ENCODE assay signal across 1 cellular context in the genomic region with DNA sequence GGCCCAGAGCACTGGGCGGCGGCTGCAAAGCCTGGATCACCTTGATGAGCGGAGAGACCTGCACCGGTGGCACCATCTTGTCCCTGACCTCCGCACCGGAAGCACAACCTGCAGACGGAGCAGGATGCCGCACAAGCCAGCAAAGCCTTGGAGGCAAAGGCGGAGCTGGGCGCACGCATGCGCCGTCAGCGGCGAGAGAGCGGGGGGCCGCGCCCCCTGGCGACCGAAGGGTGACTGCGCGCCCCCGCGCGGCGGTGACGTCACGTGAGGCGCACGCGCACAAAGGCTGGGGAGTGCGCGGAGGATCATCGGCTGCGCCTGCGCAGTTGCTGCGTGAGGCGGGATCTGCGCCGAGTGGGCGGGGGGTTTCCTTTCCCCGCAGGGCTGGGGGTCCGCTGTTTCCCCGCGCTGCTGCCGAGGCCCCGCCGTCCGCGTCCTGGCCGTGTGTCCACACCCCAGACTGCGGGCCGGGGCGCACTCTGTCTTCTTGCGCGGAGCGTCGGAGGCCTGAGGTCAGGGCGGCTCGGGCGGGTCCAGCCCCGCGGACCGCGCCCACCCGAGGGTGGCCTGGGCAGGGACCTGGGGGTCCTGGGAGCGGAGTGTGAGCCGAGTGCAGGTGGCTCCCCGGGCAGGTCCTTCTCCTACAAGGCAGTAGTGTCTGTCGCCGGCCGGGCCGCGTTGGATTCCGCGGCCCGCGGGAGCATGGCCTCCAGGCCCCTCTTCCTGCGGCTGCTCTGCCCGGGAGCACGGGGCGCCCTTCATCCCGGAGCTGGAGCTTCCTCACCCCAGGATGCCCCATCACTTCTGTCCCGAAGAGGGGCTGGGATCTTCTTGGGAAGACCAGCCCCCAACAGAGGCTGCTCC.
A peak's percentile ranks its signal among the peaks of the same experiment; 100 is the strongest.
TF ChIP-seq lines count a peak whose summit lies in the region.

A gene with protein sequence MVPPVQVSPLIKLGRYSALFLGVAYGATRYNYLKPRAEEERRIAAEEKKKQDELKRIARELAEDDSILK (minus strand): TSS at position 105 of the 864 bp plus-strand sequence. CDS start 29 bp downstream, at position 76.
TSS of gene MYL5 (plus strand) at position 371 of the 864 bp plus-strand sequence. CDS start 3,485 bp downstream, outside the sequence.

TF ChIP-seq in HepG2, 621 proteins besides CTCF, POLR2A, EP300 and RAD21 (continued from another document and continues in another):
- TF ChIP-seq RERE (CRISPR knock-in tag; IDR thresholded peaks at IDR 0.05; ENCODE audit: low read depth) (peak; percentile 19; the same call in 1 of the 2 replicates), ZNF138 (CRISPR knock-in tag; IDR thresholded peaks at IDR 0.05; ENCODE audit: low read depth) (no peak), FOXJ3 (CRISPR knock-in tag; IDR thresholded peaks at IDR 0.05; ENCODE audit: borderline replicate concordance) (no peak), JARID2 (CRISPR knock-in tag; IDR thresholded peaks at IDR 0.05; ENCODE audit: insufficient replicate concordance) (no peak), SAP130 (CRISPR knock-in tag; IDR thresholded peaks at IDR 0.05; ENCODE audit: low read depth) (peak; percentile 75), NCOA2 (CRISPR knock-in tag; IDR thresholded peaks at IDR 0.05) (peak; percentile 24; the same call in 1 of the 2 replicates), TEAD2 (CRISPR knock-in tag; IDR thresholded peaks at IDR 0.05) (no peak), NRL (CRISPR knock-in tag; IDR thresholded peaks at IDR 0.05; ENCODE audit: borderline replicate concordance) (peak; percentile 92), KAT7 (CRISPR knock-in tag; IDR thresholded peaks at IDR 0.05; ENCODE audit: borderline replicate concordance) (no peak), ZNF746 (CRISPR knock-in tag; IDR thresholded peaks at IDR 0.05) (peak; percentile 28; the same call in 1 of the 2 replicates), TFDP2 (CRISPR knock-in tag; IDR thresholded peaks at IDR 0.05) (peak; percentile 50; the same call in 1 of the 2 replicates), PLRG1 (conservative IDR thresholded peaks at IDR 0.05) (no peak), YY1 (IDR thresholded peaks at IDR 0.05; ENCODE audit: insufficient read depth, insufficient replicate concordance, low read depth, low read length) (peak; percentile 94), GTF2F1 (IDR thresholded peaks at IDR 0.05; ENCODE audit: low read length) (no peak), NCOA1 (CRISPR knock-in tag; IDR thresholded peaks at IDR 0.05) (peak; percentile 87; the same call in 1 of the 2 replicates), SAFB2 (CRISPR knock-in tag; IDR thresholded peaks at IDR 0.05; ENCODE audit: borderline replicate concordance, low read depth) (peak; percentile 26), ZNF839 (CRISPR knock-in tag; IDR thresholded peaks at IDR 0.05; ENCODE audit: borderline replicate concordance) (no peak), ZFP1 (CRISPR knock-in tag; IDR thresholded peaks at IDR 0.05) (peak; percentile 58; the same call in 1 of the 2 replicates), MNT (IDR thresholded peaks at IDR 0.05) (peak; percentile 40), NR2F6 (IDR thresholded peaks at IDR 0.05) (no peak), NR2F6 (CRISPR knock-in tag; IDR thresholded peaks at IDR 0.05) (peak; percentile 78), PAWR (CRISPR knock-in tag; IDR thresholded peaks at IDR 0.05; ENCODE audit: borderline replicate concordance) (no peak), GZF1 (CRISPR knock-in tag; IDR thresholded peaks at IDR 0.05) (no peak), HIVEP1 (CRISPR knock-in tag; IDR thresholded peaks at IDR 0.05) (no peak), ZNF34 (CRISPR knock-in tag; IDR thresholded peaks at IDR 0.05; ENCODE audit: borderline replicate concordance) (no peak), RFXAP (CRISPR knock-in tag; IDR thresholded peaks at IDR 0.05; ENCODE audit: borderline replicate concordance) (peak; percentile 75; the same call in 1 of the 2 replicates), FOSL2 (CRISPR knock-in tag; IDR thresholded peaks at IDR 0.05) (peak; percentile 58), ZNF749 (CRISPR knock-in tag; IDR thresholded peaks at IDR 0.05; ENCODE audit: borderline replicate concordance) (peak; percentile 93)
- TF ChIP-seq, protein P1, sequence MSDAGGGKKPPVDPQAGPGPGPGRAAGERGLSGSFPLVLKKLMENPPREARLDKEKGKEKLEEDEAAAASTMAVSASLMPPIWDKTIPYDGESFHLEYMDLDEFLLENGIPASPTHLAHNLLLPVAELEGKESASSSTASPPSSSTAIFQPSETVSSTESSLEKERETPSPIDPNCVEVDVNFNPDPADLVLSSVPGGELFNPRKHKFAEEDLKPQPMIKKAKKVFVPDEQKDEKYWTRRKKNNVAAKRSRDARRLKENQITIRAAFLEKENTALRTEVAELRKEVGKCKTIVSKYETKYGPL (CRISPR knock-in tag; IDR thresholded peaks at IDR 0.05), result no peak
- TF ChIP-seq, protein P2, sequence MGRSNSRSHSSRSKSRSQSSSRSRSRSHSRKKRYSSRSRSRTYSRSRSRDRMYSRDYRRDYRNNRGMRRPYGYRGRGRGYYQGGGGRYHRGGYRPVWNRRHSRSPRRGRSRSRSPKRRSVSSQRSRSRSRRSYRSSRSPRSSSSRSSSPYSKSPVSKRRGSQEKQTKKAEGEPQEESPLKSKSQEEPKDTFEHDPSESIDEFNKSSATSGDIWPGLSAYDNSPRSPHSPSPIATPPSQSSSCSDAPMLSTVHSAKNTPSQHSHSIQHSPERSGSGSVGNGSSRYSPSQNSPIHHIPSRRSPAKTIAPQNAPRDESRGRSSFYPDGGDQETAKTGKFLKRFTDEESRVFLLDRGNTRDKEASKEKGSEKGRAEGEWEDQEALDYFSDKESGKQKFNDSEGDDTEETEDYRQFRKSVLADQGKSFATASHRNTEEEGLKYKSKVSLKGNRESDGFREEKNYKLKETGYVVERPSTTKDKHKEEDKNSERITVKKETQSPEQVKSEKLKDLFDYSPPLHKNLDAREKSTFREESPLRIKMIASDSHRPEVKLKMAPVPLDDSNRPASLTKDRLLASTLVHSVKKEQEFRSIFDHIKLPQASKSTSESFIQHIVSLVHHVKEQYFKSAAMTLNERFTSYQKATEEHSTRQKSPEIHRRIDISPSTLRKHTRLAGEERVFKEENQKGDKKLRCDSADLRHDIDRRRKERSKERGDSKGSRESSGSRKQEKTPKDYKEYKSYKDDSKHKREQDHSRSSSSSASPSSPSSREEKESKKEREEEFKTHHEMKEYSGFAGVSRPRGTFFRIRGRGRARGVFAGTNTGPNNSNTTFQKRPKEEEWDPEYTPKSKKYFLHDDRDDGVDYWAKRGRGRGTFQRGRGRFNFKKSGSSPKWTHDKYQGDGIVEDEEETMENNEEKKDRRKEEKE (IDR thresholded peaks at IDR 0.05), result no peak
- TF ChIP-seq, protein P3, sequence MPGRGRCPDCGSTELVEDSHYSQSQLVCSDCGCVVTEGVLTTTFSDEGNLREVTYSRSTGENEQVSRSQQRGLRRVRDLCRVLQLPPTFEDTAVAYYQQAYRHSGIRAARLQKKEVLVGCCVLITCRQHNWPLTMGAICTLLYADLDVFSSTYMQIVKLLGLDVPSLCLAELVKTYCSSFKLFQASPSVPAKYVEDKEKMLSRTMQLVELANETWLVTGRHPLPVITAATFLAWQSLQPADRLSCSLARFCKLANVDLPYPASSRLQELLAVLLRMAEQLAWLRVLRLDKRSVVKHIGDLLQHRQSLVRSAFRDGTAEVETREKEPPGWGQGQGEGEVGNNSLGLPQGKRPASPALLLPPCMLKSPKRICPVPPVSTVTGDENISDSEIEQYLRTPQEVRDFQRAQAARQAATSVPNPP (CRISPR knock-in tag; IDR thresholded peaks at IDR 0.05), result no peak
- TF ChIP-seq, protein P4, sequence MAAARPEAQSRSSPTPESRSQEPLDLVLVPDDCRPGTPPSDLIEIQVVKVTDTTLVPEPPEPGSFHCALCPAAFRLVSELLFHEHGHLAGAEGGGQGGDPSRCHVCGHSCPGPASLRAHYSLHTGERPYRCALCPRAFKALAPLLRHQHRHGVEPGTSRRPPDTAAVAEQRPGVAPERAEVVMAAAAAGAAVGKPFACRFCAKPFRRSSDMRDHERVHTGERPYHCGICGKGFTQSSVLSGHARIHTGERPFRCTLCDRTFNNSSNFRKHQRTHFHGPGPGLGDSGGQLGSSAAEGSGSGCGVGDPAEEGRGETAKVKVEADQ (CRISPR knock-in tag; IDR thresholded peaks at IDR 0.05; ENCODE audit: borderline replicate concordance), result no peak
- TF ChIP-seq, protein P5, sequence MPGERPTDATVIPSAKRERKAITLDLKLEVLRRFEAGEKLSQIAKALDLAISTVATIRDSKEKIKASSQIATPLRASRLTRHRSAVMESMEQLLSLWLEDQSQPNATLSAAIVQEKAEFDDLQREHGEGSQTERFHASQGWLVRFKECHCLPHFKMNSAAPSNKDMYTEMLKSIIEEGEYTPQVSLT (CRISPR knock-in tag; IDR thresholded peaks at IDR 0.05; ENCODE audit: borderline replicate concordance, low read depth), result no peak
- TF ChIP-seq, protein P6, sequence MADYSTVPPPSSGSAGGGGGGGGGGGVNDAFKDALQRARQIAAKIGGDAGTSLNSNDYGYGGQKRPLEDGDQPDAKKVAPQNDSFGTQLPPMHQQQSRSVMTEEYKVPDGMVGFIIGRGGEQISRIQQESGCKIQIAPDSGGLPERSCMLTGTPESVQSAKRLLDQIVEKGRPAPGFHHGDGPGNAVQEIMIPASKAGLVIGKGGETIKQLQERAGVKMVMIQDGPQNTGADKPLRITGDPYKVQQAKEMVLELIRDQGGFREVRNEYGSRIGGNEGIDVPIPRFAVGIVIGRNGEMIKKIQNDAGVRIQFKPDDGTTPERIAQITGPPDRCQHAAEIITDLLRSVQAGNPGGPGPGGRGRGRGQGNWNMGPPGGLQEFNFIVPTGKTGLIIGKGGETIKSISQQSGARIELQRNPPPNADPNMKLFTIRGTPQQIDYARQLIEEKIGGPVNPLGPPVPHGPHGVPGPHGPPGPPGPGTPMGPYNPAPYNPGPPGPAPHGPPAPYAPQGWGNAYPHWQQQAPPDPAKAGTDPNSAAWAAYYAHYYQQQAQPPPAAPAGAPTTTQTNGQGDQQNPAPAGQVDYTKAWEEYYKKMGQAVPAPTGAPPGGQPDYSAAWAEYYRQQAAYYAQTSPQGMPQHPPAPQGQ (CRISPR knock-in tag; IDR thresholded peaks at IDR 0.05; ENCODE audit: borderline replicate concordance), result no peak
